Comparison of ENCODE assay signal across 8 cellular contexts in genomic region chr3:57164606-57165573, GRCh38. TPM values are rescaled to one million over a fixed set of nuclear protein-coding genes. Genes with fewer than 3 reads are reported as not detected.
A peak's percentile ranks its signal among the peaks of the same experiment; 100 is the strongest.
DNase-seq lines count a peak whose midpoint lies in the region; ATAC-seq and TF ChIP-seq lines count a peak whose summit lies in the region.

IL17RD (minus strand) TSS chr3:57165353; CDS start chr3:57165286, 67 bp downstream.

- H3K4me3 ChIP-seq in OCI-LY7 (ENCODE audit: low read depth, low read length, poor library complexity, severe bottlenecking) (peak within 1 kb of the TSS; percentile 74), suprapubic skin (peak within 1 kb of the TSS; percentile 91)

- no peaks in the 10 kb centered on the region for H3K9me3 Mint-ChIP-seq in activated T-helper 1 cell treated with anti-CD3 and anti-CD28 coated beads, Interleukin-12 subunit alpha, Interleukin-12 subunit beta, Interleukin-2, Interleukin-4 antibody, amounts not matched to agents 30 ng/mL and 10 ng/mL and 1 ng/mL, durations not matched to agents 14 hours and 24 hours and 36 hours
- H3K9me3 Mint-ChIP-seq in neural crest cell: no peaks in the 10 kb centered on the region

- H3K4me1 ChIP-seq in OCI-LY7 (ENCODE audit: insufficient read depth, low read length, poor library complexity, severe bottlenecking): peaks cover 19% of the 10 kb centered on the region
- H3K4me1 ChIP-seq in foreskin keratinocyte: peaks cover 4% of the 10 kb centered on the region
- H3K4me1 ChIP-seq in suprapubic skin: peaks cover 43% of the 10 kb centered on the region

- H3K36me3 ChIP-seq in OCI-LY7 (ENCODE audit: insufficient read depth, low read length) (no peaks in the 10 kb centered on the region), suprapubic skin (no peaks in the 10 kb centered on the region)

- TF ChIP-seq CTCF in OCI-LY7 (conservative IDR thresholded peaks at IDR 0.05; ENCODE audit: low read length) (no peak), foreskin keratinocyte (conservative IDR thresholded peaks at IDR 0.05) (no peak), neural crest cell (conservative IDR thresholded peaks at IDR 0.05) (no peak), suprapubic skin (IDR thresholded peaks at IDR 0.05) (no peak)

- H3K36me3 Mint-ChIP-seq in activated T-helper 1 cell treated with anti-CD3 and anti-CD28 coated beads, Interleukin-12 subunit alpha, Interleukin-12 subunit beta, Interleukin-2, Interleukin-4 antibody, amounts not matched to agents 30 ng/mL and 10 ng/mL and 1 ng/mL, durations not matched to agents 14 hours and 24 hours and 36 hours (ENCODE audit: low read depth): peaks cover 2% of the 10 kb centered on the region
- no peaks in the 10 kb centered on the region for H3K36me3 Mint-ChIP-seq in neural crest cell (ENCODE audit: low read depth)

- POLR2A ChIA-PET in OCI-LY7 (lab: Charles Lee): interaction anchor here (0.6 kb wide), 1 partner anchor 511 kb away, joined by 3 read pairs; no protein-coding TSS in a partner anchor

- no peaks in the 10 kb centered on the region for H3K79me2 ChIP-seq in OCI-LY7 (ENCODE audit: insufficient read depth, low read depth, low read length)

- peak within 1 kb of the TSS; percentile 94 for H3K4me2 ChIP-seq in OCI-LY7 (ENCODE audit: low read length)

- no peaks in the 10 kb centered on the region for H4K20me1 ChIP-seq in OCI-LY7 (ENCODE audit: insufficient read depth, low read length)

- H3K27me3 ChIP-seq in foreskin keratinocyte (peaks cover 63% of the 10 kb centered on the region), suprapubic skin (no peaks in the 10 kb centered on the region)

- no peak for TF ChIP-seq EP300 in suprapubic skin (IDR thresholded peaks at IDR 0.05)

- CTCF ChIA-PET in OCI-LY7 (lab: Charles Lee; ENCODE audit: unreplicated experiment): no interaction called here

- H3K27ac ChIP-seq in OCI-LY7 (ENCODE audit: low read depth, low read length, poor library complexity, severe bottlenecking) (no peak within 1 kb of the TSS), foreskin keratinocyte (no peak within 1 kb of the TSS), suprapubic skin (peak within 1 kb of the TSS; percentile 30)

- WGBS in suprapubic skin: 0% methylated on average over 36 of the region's 100 CpGs

- H3K9me3 ChIP-seq in OCI-LY7 (ENCODE audit: low read length): no peaks in the 10 kb centered on the region
- H3K9me3 ChIP-seq in suprapubic skin: no peaks in the 10 kb centered on the region

- peak; percentile 41 for ATAC-seq in HG03354 (IDR thresholded peaks at IDR 0.05; ENCODE audit: poor library complexity, severe bottlenecking, unreplicated experiment)
- peak; percentile 70 for ATAC-seq in foreskin keratinocyte
- no peak for ATAC-seq in GM21528 (IDR thresholded peaks at IDR 0.05; ENCODE audit: low FRiP score, unreplicated experiment)

- H3K4me1 Mint-ChIP-seq in activated T-helper 1 cell treated with anti-CD3 and anti-CD28 coated beads, Interleukin-12 subunit alpha, Interleukin-12 subunit beta, Interleukin-2, Interleukin-4 antibody, amounts not matched to agents 30 ng/mL and 10 ng/mL and 1 ng/mL, durations not matched to agents 14 hours and 24 hours and 36 hours (ENCODE audit: low read depth): peaks cover 8% of the 10 kb centered on the region
- peaks cover 60% of the 10 kb centered on the region for H3K4me1 Mint-ChIP-seq in neural crest cell

- no TSS peak for BruUV-seq in OCI-LY7 (replicated peaks; lab: Mats Ljungman, UMichigan)

- TF ChIP-seq POLR2A in suprapubic skin (IDR thresholded peaks at IDR 0.05): no peak

- peak within 1 kb of the TSS; percentile 50; the same call in 1 of the 2 replicates for H2AFZ ChIP-seq in OCI-LY7 (ENCODE audit: low read length)

- intact Hi-C loops in OCI-LY7 (cut with micrococcal nuclease; ENCODE audit: unreplicated experiment): no loop called here
- intact Hi-C loops in activated T-helper 1 cell treated with anti-CD3 and anti-CD28 coated beads, Interleukin-12 subunit alpha, Interleukin-12 subunit beta, Interleukin-2, Interleukin-4 antibody, amounts not matched to agents 30 ng/mL and 10 ng/mL and 1 ng/mL, durations not matched to agents 14 hours and 24 hours and 36 hours (cut with micrococcal nuclease): loop anchor here (2.0 to 10.0 kb wide), 3 partner anchors 62 to 430 kb away; partner anchors contain the start of genes APPL1 and ARF4

- peak within 1 kb of the TSS; percentile 86 for H3K4me3 Mint-ChIP-seq in activated T-helper 1 cell treated with anti-CD3 and anti-CD28 coated beads, Interleukin-12 subunit alpha, Interleukin-12 subunit beta, Interleukin-2, Interleukin-4 antibody, amounts not matched to agents 30 ng/mL and 10 ng/mL and 1 ng/mL, durations not matched to agents 14 hours and 24 hours and 36 hours
- peak within 1 kb of the TSS; percentile 98 for H3K4me3 Mint-ChIP-seq in neural crest cell

- H3K27me3 Mint-ChIP-seq in activated T-helper 1 cell treated with anti-CD3 and anti-CD28 coated beads, Interleukin-12 subunit alpha, Interleukin-12 subunit beta, Interleukin-2, Interleukin-4 antibody, amounts not matched to agents 30 ng/mL and 10 ng/mL and 1 ng/mL, durations not matched to agents 14 hours and 24 hours and 36 hours (ENCODE audit: insufficient read depth): peaks cover 76% of the 10 kb centered on the region
- H3K27me3 Mint-ChIP-seq in neural crest cell (ENCODE audit: low read depth): peaks cover 5% of the 10 kb centered on the region

- H3K9me2 ChIP-seq in OCI-LY7 (ENCODE audit: insufficient read depth, low read length): no peaks in the 10 kb centered on the region

- no peak within 1 kb of the TSS for H3K27ac Mint-ChIP-seq in activated T-helper 1 cell treated with anti-CD3 and anti-CD28 coated beads, Interleukin-12 subunit alpha, Interleukin-12 subunit beta, Interleukin-2, Interleukin-4 antibody, amounts not matched to agents 30 ng/mL and 10 ng/mL and 1 ng/mL, durations not matched to agents 14 hours and 24 hours and 36 hours
- H3K27ac Mint-ChIP-seq in neural crest cell (ENCODE audit: unreplicated experiment): peak within 1 kb of the TSS; percentile 99

- DNase-seq in GM03348 (ENCODE audit: low spot score) (peak; percentile 96), OCI-LY7 (ENCODE audit: low spot score) (peak; percentile 84), foreskin keratinocyte (peak in 1 of 2 donors; percentile 14), neural crest cell (ENCODE audit: low read depth, low spot score) (peak; percentile 82), suprapubic skin (ENCODE audit: low spot score in 2 of 2) (peak; percentile 85 to 87)
- DNase-seq in activated T-helper 1 cell treated with anti-CD3 and anti-CD28 coated beads, Interleukin-12 subunit alpha, Interleukin-12 subunit beta, Interleukin-2, Interleukin-4 antibody, amounts not matched to agents 30 ng/mL and 10 ng/mL and 1 ng/mL, durations not matched to agents 14 hours and 24 hours and 36 hours (ENCODE audit: low spot score): peak; percentile 22

RNA-seq across cellular contexts. Expression of gene IL17RD, which starts in this region (rescaled TPM):
- 0.06 TPM in 1 of 2 replicates, not detected in the other for total RNA-seq in OCI-LY7 (2014; rRNA removed; shearing (Covaris generic))
- total RNA-seq in OCI-LY7 (2022) (0.35 and 0.36 TPM in 2 replicates), foreskin keratinocyte (1.7 and 1.9 TPM in 2 replicates), neural crest cell (51.9 and 52.1 TPM in 2 replicates), suprapubic skin (1 to 10 TPM; 2.2 to 6.1 (median 3.7) TPM)
- total RNA-seq in activated T-helper 1 cell treated with anti-CD3 and anti-CD28 coated beads, Interleukin-12 subunit alpha, Interleukin-12 subunit beta, Interleukin-2, Interleukin-4 antibody, amounts not matched to agents 30 ng/mL and 10 ng/mL and 1 ng/mL, durations not matched to agents 14 hours and 24 hours and 36 hours: 0.15 TPM in 1 of 2 replicates, not detected in the other
- polyA plus RNA-seq in foreskin keratinocyte: 0.39 and 0.56 TPM in 2 replicates

Comparison
In these comparisons a context has a peak if more than half of its experiments do, and no peak if none do; other contexts are left out.
1. Peak in DNase-seq, H3K4me3 ChIP-seq and H3K4me2 ChIP-seq in OCI-LY7; RNA of the gene not detected or under 1 TPM.
2. Peak in DNase-seq in activated T-helper 1 cell treated with anti-CD3 and anti-CD28 coated beads, Interleukin-12 subunit alpha, Interleukin-12 subunit beta, Interleukin-2, Interleukin-4 antibody, amounts not matched to agents 30 ng/mL and 10 ng/mL and 1 ng/mL, durations not matched to agents 14 hours and 24 hours and 36 hours; RNA of the gene not detected or under 1 TPM.